In the genomic region with DNA sequence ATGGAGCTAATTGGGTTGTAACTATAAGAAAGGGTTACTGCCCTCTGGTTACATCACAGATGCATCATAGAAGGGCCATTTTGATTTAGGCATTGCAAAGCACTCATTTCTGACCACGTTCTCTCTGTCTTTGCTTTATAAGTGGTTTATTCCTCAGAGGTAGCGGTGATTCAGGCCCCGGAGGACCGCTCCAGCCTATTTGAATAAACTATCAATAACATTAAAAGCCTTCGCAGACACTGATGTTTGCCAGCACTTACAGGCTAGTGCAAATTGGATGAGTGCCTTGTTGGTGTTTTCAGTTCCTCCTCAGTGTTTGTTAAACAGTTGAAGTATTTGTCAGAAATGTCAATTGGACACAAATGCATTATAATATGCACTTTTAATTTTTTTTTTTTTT, we compare ENCODE assay signal across 16 cellular contexts.
DNase-seq lines count a peak whose midpoint lies in the region; ATAC-seq and TF ChIP-seq lines count a peak whose summit lies in the region.
"Had no signal": no experiment of that assay in that cellular context is flagged by ENCODE, and none has a peak within 500 bp of the region (broad histone marks: within the 10 kb centered on the region; RNA-seq: fewer than 3 reads in every experiment).

No MANE protein-coding gene starts in this region.

- no peaks in the 10 kb centered on the region for H3K9me3 ChIP-seq in right atrium auricular region
- no peaks in the 10 kb centered on the region for H3K9me3 ChIP-seq in OCI-LY7 (ENCODE audit: low read length)
- no peaks in the 10 kb centered on the region for H3K9me3 ChIP-seq in WERI-Rb-1 (ENCODE audit: severe bottlenecking)

- H3K79me2 ChIP-seq in OCI-LY7 (ENCODE audit: insufficient read depth, low read depth, low read length): no peaks in the 10 kb centered on the region

- no peaks in the 10 kb centered on the region for H3K9me2 ChIP-seq in OCI-LY7 (ENCODE audit: insufficient read depth, low read length)

- H3K27me3 ChIP-seq in right atrium auricular region: no peaks in the 10 kb centered on the region
- no peaks in the 10 kb centered on the region for H3K27me3 ChIP-seq in WERI-Rb-1 (ENCODE audit: insufficient read depth, low read depth, severe bottlenecking)

- H3K36me3 ChIP-seq in right atrium auricular region (no peaks in the 10 kb centered on the region), OCI-LY7 (ENCODE audit: insufficient read depth, low read length) (no peaks in the 10 kb centered on the region), WERI-Rb-1 (peaks cover 5% of the 10 kb centered on the region)

- BruUV-seq in OCI-LY7 (replicated peaks; lab: Mats Ljungman, UMichigan): no TSS peak

- POLR2A ChIA-PET in OCI-LY7 (lab: Charles Lee): no interaction called here

- TF ChIP-seq CTCF in right atrium auricular region (IDR thresholded peaks at IDR 0.05) (no peak), OCI-LY7 (conservative IDR thresholded peaks at IDR 0.05; ENCODE audit: low read length) (no peak), WERI-Rb-1 (IDR thresholded peaks at IDR 0.05; ENCODE audit: low read depth, low read length) (no peak)

- intact Hi-C loops in OCI-LY7 (cut with micrococcal nuclease; ENCODE audit: unreplicated experiment): no loop called here

- no peak overlapping the region for H2AFZ ChIP-seq in OCI-LY7 (ENCODE audit: low read length)

- H3K27ac ChIP-seq in right atrium auricular region (peak overlapping the region; percentile 41 to 66), OCI-LY7 (ENCODE audit: low read depth, low read length, poor library complexity, severe bottlenecking) (no peak overlapping the region), WERI-Rb-1 (no peak overlapping the region)

- CTCF ChIA-PET in OCI-LY7 (lab: Charles Lee; ENCODE audit: unreplicated experiment): no interaction called here

- DNase-seq in DMS53 (lab: John Stamatoyannopoulos, UW): peak; percentile 61
- DNase-seq in NCI-H774 (lab: John Stamatoyannopoulos, UW): peak; percentile 7
- no peak for DNase-seq in right atrium auricular region (ENCODE audit: low spot score)
- no peak for DNase-seq in activated gamma-delta T cell treated with Interleukin-2 at 50 U/mL for 16 hours
- no peak for DNase-seq in OCI-LY7 (ENCODE audit: low spot score)
- DNase-seq in stimulated activated CD4-positive, alpha-beta T cell treated with anti-CD3 and anti-CD28 coated beads, Interleukin-4, amount 100 ng/mL, for 1 hour: no peak
- DNase-seq in WERI-Rb-1: no peak
- DNase-seq: activated CD4-positive, alpha-beta T cell treated with anti-CD3 and anti-CD28 coated beads, Interleukin-2, amount 10 ng/mL, durations not matched to agents 24 days and 14 days; activated gamma-delta T cell; central memory CD4-positive, alpha-beta T cell; HCEC 1CT; islet precursor cell; NCI-H510A; stimulated activated CD8-positive, alpha-beta memory T cell treated with anti-CD3 and anti-CD28 coated beads, Interleukin-4, amount 100 ng/mL, for 48 hours had no signal

- H3K4me3 ChIP-seq in right atrium auricular region (no peak overlapping the region), OCI-LY7 (ENCODE audit: low read depth, low read length, poor library complexity, severe bottlenecking) (no peak overlapping the region), WERI-Rb-1 (ENCODE audit: low read depth, low read length) (no peak overlapping the region)

- ATAC-seq in GM21447 (IDR thresholded peaks at IDR 0.05; ENCODE audit: unreplicated experiment): peak; percentile 55
- ATAC-seq: SK-N-SH treated with all-trans-retinoic acid at 6 μM for 48 hours had no signal

- H3K4me1 ChIP-seq in right atrium auricular region: peaks cover 0 to 22% of the 10 kb centered on the region in 2 donors
- H3K4me1 ChIP-seq in OCI-LY7 (ENCODE audit: insufficient read depth, low read length, poor library complexity, severe bottlenecking): no peaks in the 10 kb centered on the region

- H4K20me1 ChIP-seq in OCI-LY7 (ENCODE audit: insufficient read depth, low read length): no peaks in the 10 kb centered on the region

- no peak overlapping the region for H3K4me2 ChIP-seq in OCI-LY7 (ENCODE audit: low read length)

Comparison
In these comparisons a context has a peak if more than half of its experiments do, and no peak if none do; other contexts are left out.
1. DNase-seq: peak in DMS53 (single experiment) and NCI-H774 (single experiment); none in right atrium auricular region (single experiment), activated gamma-delta T cell treated with Interleukin-2 at 50 U/mL for 16 hours (single experiment), OCI-LY7 (single experiment), stimulated activated CD4-positive, alpha-beta T cell treated with anti-CD3 and anti-CD28 coated beads, Interleukin-4, amount 100 ng/mL, for 1 hour (single experiment) and WERI-Rb-1 (single experiment).
2. H3K27ac ChIP-seq: peak in right atrium auricular region (2 of 2); none in OCI-LY7 (single experiment) and WERI-Rb-1 (single experiment).